Comparison of ENCODE assay signal across 8 cellular contexts in genomic region chr5:115815693-115816225, GRCh38. TPM values are rescaled to one million over a fixed set of nuclear protein-coding genes. Genes with fewer than 3 reads are reported as not detected.
A peak's percentile ranks its signal among the peaks of the same experiment; 100 is the strongest.
DNase-seq lines count a peak whose midpoint lies in the region; ATAC-seq and TF ChIP-seq lines count a peak whose summit lies in the region.

No MANE protein-coding gene starts in this region.

- peaks cover 0 to 4% (median 0%) of the 10 kb centered on the region in 3 donors for H3K36me3 ChIP-seq in tibial artery

- POLR2A ChIA-PET in AG04450 (lab: Yijun Ruan, JAX) = interaction anchor here (0.7 to 0.8 kb wide), 2 partner anchors 40 to 520 kb away, joined by 4 to 5 read pairs; partner anchors contain the start of gene CCDC112

- no peaks in the 10 kb centered on the region for H3K9me3 Mint-ChIP-seq in central memory CD8-positive, alpha-beta T cell

- H3K4me3 Mint-ChIP-seq in central memory CD8-positive, alpha-beta T cell = peak overlapping the region; percentile 57

- ATAC-seq in HG03354 (IDR thresholded peaks at IDR 0.05; ENCODE audit: poor library complexity, severe bottlenecking, unreplicated experiment) (peak; percentile 33), GM21367 (IDR thresholded peaks at IDR 0.05; ENCODE audit: unreplicated experiment) (no peak), GM18873 (IDR thresholded peaks at IDR 0.05; ENCODE audit: low FRiP score, unreplicated experiment) (no peak)
- ATAC-seq in central memory CD8-positive, alpha-beta T cell (replicated peaks; ENCODE audit: extremely low read depth, poor library complexity, severe bottlenecking) = no peak

- H3K36me3 Mint-ChIP-seq in central memory CD8-positive, alpha-beta T cell (ENCODE audit: insufficient read depth) = no peaks in the 10 kb centered on the region

- peaks cover 100% of the 10 kb centered on the region for H3K27me3 Mint-ChIP-seq in central memory CD8-positive, alpha-beta T cell

- H3K9me3 ChIP-seq in AG04450 (ENCODE audit: control insufficient read depth, insufficient read depth, low read length) (no peaks in the 10 kb centered on the region; the same call in 1 of the 2 replicates), tibial artery (no peaks in the 10 kb centered on the region)

- intact Hi-C loops in lower leg skin (cut with DNase I; ENCODE audit: low total_unique reads) = no loop called here
- intact Hi-C loops in tibial artery (cut with DNase I; ENCODE audit: low total_unique reads) = no loop called here

- TF ChIP-seq CTCF in AG04450 (IDR thresholded peaks at IDR 0.05; ENCODE audit: low read depth, low read length) (no peak), lower leg skin (IDR thresholded peaks at IDR 0.05) (no peak), tibial artery (IDR thresholded peaks at IDR 0.05) (no peak)

- H3K4me1 Mint-ChIP-seq in central memory CD8-positive, alpha-beta T cell = peaks cover 15% of the 10 kb centered on the region

- H3K4me1 ChIP-seq in tibial artery = peaks cover 0 to 19% (median 11%) of the 10 kb centered on the region in 4 donors

- H3K27ac ChIP-seq in AG04450 (ENCODE audit: low read depth, low read length) = no peak overlapping the region
- H3K27ac ChIP-seq in tibial artery = peak overlapping the region; percentile 53 to 72

- peaks cover 49% of the 10 kb centered on the region for H3K27me3 ChIP-seq in AG04450 (ENCODE audit: control insufficient read depth, insufficient read depth, low read length)
- H3K27me3 ChIP-seq in tibial artery = peaks cover 0 to 30% of the 10 kb centered on the region in 2 donors

- CTCF ChIA-PET in AG04450 (lab: Charles Lee) = no interaction called here

- WGBS in lower leg skin, 2 donors = 2 to 4% methylated on average over 23 to 25 of the region's 48 CpGs

- no peak for DNase-seq in AG04450 (ENCODE audit: low read depth, low spot score)
- DNase-seq in central memory CD8-positive, alpha-beta T cell (ENCODE audit: low spot score in 2 of 2) = no peak
- DNase-seq in lower leg skin (ENCODE audit: low spot score in 2 of 2) = no peak
- peak; percentile 39 to 67 for DNase-seq in tibial artery
- no peak for DNase-seq in NCI-H446 treated with DMSO at 0.1 percent for 48 hours (lab: John Stamatoyannopoulos, UW)

- TF ChIP-seq POLR2A in lower leg skin (IDR thresholded peaks at IDR 0.05) = no peak

- no peak overlapping the region for H3K27ac Mint-ChIP-seq in central memory CD8-positive, alpha-beta T cell (ENCODE audit: low read depth)

- H3K4me3 ChIP-seq in AG04450 (ENCODE audit: low read depth, low read length) (peak overlapping the region; percentile 62), lower leg skin (ENCODE audit: low read depth, poor library complexity, severe bottlenecking) (peak overlapping the region; percentile 18), tibial artery (peak overlapping the region; percentile 51 to 59)

RNA-seq across cellular contexts. Expression of gene CDO1, which starts 0.7 kb away (rescaled TPM):
- polyA plus RNA-seq in AG04450 (2011; rRNA removed) = 2.0 and 2.2 TPM in 2 replicates
- polyA minus RNA-seq in AG04450 (2011; rRNA and poly(A)+ RNA removed) = 0.87 and 1.3 TPM in 2 replicates
- 10 to 100 TPM in 2 of 4 donors, 1 to 10 TPM in 2; 3.5 to 17.9 (median 8.9) TPM for total RNA-seq in lower leg skin

RNA-seq across cellular contexts. Expression of gene ATG12, which starts 25.6 kb away (rescaled TPM):
- polyA plus RNA-seq in AG04450 (2011; rRNA removed) = 112 and 154 TPM in 2 replicates
- 23.0 and 52.6 TPM in 2 replicates for polyA minus RNA-seq in AG04450 (2011; rRNA and poly(A)+ RNA removed)
- 10 to 100 TPM; 29.7 to 52.7 (median 34.8) TPM for total RNA-seq in lower leg skin

RNA-seq across cellular contexts. Expression of gene AP3S1, which starts 26.0 kb away (rescaled TPM):
- 109 and 171 TPM in 2 replicates for polyA plus RNA-seq in AG04450 (2011; rRNA removed)
- 13.6 and 33.1 TPM in 2 replicates for polyA minus RNA-seq in AG04450 (2011; rRNA and poly(A)+ RNA removed)
- total RNA-seq in lower leg skin = 100 to 1,000 TPM in 1 of 4 donors, 10 to 100 TPM in 3; 53.3 to 198 (median 72.8) TPM

Comparison
In these comparisons a context has a peak if more than half of its experiments do, and no peak if none do; other contexts are left out.
1. DNase-seq: peak in tibial artery (2 of 2); none in AG04450 (single experiment), central memory CD8-positive, alpha-beta T cell (0 of 2), lower leg skin (0 of 2) and NCI-H446 treated with DMSO at 0.1 percent for 48 hours (single experiment).
2. Peak in every context shown above with its lines, with median percentiles within 50 percentile points of each other: H3K4me3 ChIP-seq.